ENCODE assay signal across 12 cellular contexts in the genomic region with DNA sequence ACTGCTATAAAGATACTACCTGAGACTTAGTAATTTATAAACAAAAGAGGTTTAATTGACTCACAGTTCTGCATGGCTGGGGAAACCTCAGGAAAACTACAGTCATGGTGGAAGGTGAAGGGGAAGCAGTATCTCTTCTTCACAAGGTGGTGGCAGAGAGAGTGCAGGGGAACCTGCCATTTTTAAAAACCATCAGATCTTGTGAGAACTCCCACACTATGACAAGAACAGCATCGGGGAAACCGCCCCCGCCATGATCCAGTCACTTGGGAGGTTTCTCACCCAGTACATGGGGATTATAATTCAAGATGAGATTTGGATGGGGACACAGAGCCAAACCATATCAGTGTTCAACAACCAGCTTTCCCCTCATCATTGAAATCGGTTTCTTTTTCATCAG.
"Had no signal": no experiment of that assay in that cellular context is flagged by ENCODE, and none has a peak within 500 bp of the region (broad histone marks: within the 10 kb centered on the region; RNA-seq: fewer than 3 reads in every experiment).

No MANE protein-coding gene starts in this region.

- H3K27ac ChIP-seq: testis, upper lobe of right lung had no signal

- H3K4me3 ChIP-seq: testis, upper lobe of right lung had no signal

- ATAC-seq: esophagus mucosa, SK-N-SH treated with all-trans-retinoic acid at 6 μM for 48 hours, T-helper 17 cell, upper lobe of right lung had no signal

- H3K27ac Mint-ChIP-seq: stimulated activated naive CD8-positive, alpha-beta T cell treated with anti-CD3 and anti-CD28 coated beads, Interleukin-15, Interleukin-2, amounts not matched to agents 100 ng/mL and 50 ng/mL, for 24 hours; T-helper 17 cell had no signal

- H3K27me3 Mint-ChIP-seq: activated naive CD8-positive, alpha-beta T cell; stimulated activated naive CD8-positive, alpha-beta T cell treated with anti-CD3 and anti-CD28 coated beads, Interleukin-15, Interleukin-2, amounts not matched to agents 100 ng/mL and 50 ng/mL, for 24 hours; T-helper 17 cell had no signal

- H3K9me3 Mint-ChIP-seq: neural crest cell; stimulated activated naive CD8-positive, alpha-beta T cell treated with anti-CD3 and anti-CD28 coated beads, Interleukin-15, Interleukin-2, amounts not matched to agents 100 ng/mL and 50 ng/mL, for 24 hours had no signal

- H3K4me3 Mint-ChIP-seq: activated naive CD8-positive, alpha-beta T cell; neural crest cell; T-helper 17 cell had no signal

- DNase-seq: cerebellar nuclear complex, dermis blood vessel endothelial cell, hypothalamus, Right ventricle myocardium superior, T-helper 17 cell, testis, upper lobe of right lung had no signal

- H3K9me3 ChIP-seq: testis, upper lobe of right lung had no signal

- H3K4me1 ChIP-seq: testis had no signal
